In the genomic region with DNA sequence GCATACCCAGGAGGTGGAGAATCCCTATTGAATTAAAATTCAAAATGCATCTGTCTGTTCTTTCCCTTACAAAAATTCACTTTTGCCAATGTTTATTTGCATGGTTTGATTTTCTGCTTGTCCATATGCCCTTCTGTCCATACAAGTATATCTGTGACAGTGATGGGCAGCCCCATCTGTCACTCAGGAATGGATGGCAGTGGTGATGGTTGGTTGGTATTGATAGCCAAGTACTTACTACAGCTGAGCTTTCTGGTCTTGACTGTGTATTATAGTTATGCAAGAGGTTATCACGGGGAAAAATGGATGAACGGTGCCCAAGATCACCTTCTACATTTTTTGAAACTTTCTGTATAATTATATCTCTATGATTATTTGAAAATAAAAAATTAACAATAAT, we compare ENCODE assay signal across 17 cellular contexts.
"Had no signal": no experiment of that assay in that cellular context is flagged by ENCODE, and none has a peak within 500 bp of the region (broad histone marks: within the 10 kb centered on the region; RNA-seq: fewer than 3 reads in every experiment).

No MANE protein-coding gene starts in this region.

- DNase-seq: dermis blood vessel endothelial cell; dorsolateral prefrontal cortex; effector CD4-positive, alpha-beta T cell; effector memory CD4-positive, alpha-beta T cell; foreskin keratinocyte; glutamatergic neuron; head of caudate nucleus; heart right ventricle; hippocampal formation; left cardiac atrium; left ventricle myocardium inferior; lower lobe of right lung; mesendoderm; midbrain; naive B cell had no signal

- H3K4me3 ChIP-seq: coronary artery, dorsolateral prefrontal cortex, esophagus muscularis mucosa, heart right ventricle, left ventricle myocardium inferior, lower lobe of right lung had no signal

- H3K27me3 ChIP-seq: dorsolateral prefrontal cortex, esophagus muscularis mucosa, foreskin keratinocyte, heart right ventricle had no signal

- H3K4me1 ChIP-seq: foreskin keratinocyte, lower lobe of right lung had no signal

- H3K36me3 ChIP-seq: esophagus muscularis mucosa, heart right ventricle, left ventricle myocardium inferior, lower lobe of right lung had no signal

- H3K9me3 ChIP-seq: esophagus muscularis mucosa, heart right ventricle, left ventricle myocardium inferior, lower lobe of right lung had no signal

- H3K27ac ChIP-seq: coronary artery, dorsolateral prefrontal cortex, esophagus muscularis mucosa, foreskin keratinocyte, heart right ventricle, lower lobe of right lung had no signal

- ATAC-seq: foreskin keratinocyte, lower lobe of right lung had no signal
